In the genomic region with DNA sequence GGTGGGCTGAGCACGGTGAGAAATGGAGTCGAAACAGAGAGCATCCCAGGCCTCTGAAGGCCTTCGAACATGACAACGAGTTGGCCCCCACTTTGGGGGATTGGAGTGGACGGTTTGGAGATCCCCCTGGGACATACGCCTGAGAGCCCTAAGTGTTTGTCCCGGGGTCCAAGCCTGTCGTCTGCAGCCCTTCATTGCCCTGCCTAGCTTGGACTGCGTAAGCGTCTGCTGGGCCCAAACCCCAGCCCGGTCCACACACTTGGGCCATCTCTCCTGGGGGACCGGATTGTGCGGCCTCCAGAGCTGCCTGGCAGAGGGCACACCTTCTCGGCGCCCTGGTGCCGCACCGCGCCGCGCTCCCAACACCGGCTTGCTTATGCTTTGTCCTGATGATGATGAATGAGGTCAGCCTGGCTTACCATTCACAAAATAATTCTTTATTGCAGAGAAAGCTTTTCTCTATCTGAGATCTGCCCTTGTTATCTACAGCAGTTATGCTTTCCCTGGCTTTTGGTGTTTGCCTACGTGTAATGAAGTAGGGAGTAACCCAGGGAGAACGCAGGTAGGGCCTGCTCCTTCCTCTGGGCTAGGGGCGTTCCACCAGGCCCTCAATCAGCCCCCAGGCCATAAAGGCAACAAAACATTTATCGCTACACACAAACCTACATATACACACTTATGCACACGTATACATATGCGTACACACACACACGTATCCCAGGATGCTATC, we compare ENCODE assay signal across 9 cellular contexts.
A peak's percentile ranks its signal among the peaks of the same experiment; 100 is the strongest.
DNase-seq lines count a peak whose midpoint lies in the region; FAIRE-seq and TF ChIP-seq lines count a peak whose summit lies in the region.
"Had no signal": no experiment of that assay in that cellular context is flagged by ENCODE, and none has a peak within 500 bp of the region (broad histone marks: within the 10 kb centered on the region; RNA-seq: fewer than 3 reads in every experiment).

No MANE protein-coding gene starts in this region.

- TF ChIP-seq CTCF in astrocyte of the cerebellum (IDR thresholded peaks at IDR 0.05; ENCODE audit: low read depth, low read length, missing control alignments) (no peak), testis (IDR thresholded peaks at IDR 0.05) (no peak)

- FAIRE-seq in RCC 7860 (lab: Jason Lieb, UNC): no peak
- FAIRE-seq: GM18507 had no signal

- WGBS in testis, 2 donors: 53 to 61% methylated on average over 22 to 28 of the region's 28 CpGs

- no peaks in the 10 kb centered on the region for H3K27me3 ChIP-seq in testis

- in situ Hi-C loops in astrocyte of the cerebellum (cut with HindIII; ENCODE audit: low sequenced_read_pairs): no loop called here

- H3K9me3 ChIP-seq in testis: no peaks in the 10 kb centered on the region

- peaks cover 38% of the 10 kb centered on the region for H3K4me1 ChIP-seq in testis

- no peak for TF ChIP-seq POLR2A in testis (IDR thresholded peaks at IDR 0.05)

- DNase-seq in KG1 (lab: John Stamatoyannopoulos, UW) (peak; percentile 70), astrocyte of the cerebellum (ENCODE audit: low read depth) (no peak), islet precursor cell (peak; percentile 47), testis (peak; percentile 23), RCC 7860 (ENCODE audit: low spot score) (no peak)
- DNase-seq in activated CD4-positive, alpha-beta T cell treated with anti-CD3 and anti-CD28 coated beads for 48 hours: no peak
- DNase-seq in central memory CD4-positive, alpha-beta T cell: no peak
- DNase-seq: NCI-H2171 had no signal

- H3K36me3 ChIP-seq in testis (ENCODE audit: low read depth, missing control alignments): no peaks in the 10 kb centered on the region

- intact Hi-C loops in testis (cut with DNase I; ENCODE audit: low total_unique reads): no loop called here

- peak overlapping the region; percentile 94 to 100 for H3K27ac ChIP-seq in testis

- H3K4me3 ChIP-seq in astrocyte of the cerebellum (ENCODE audit: low read depth, low read length) (peak overlapping the region; percentile 23), testis (no peak overlapping the region)

Comparison
In these comparisons a context has a peak if more than half of its experiments do, and no peak if none do; other contexts are left out.
1. DNase-seq: peak in KG1 (single experiment), islet precursor cell (single experiment) and testis (single experiment); none in astrocyte of the cerebellum (single experiment), activated CD4-positive, alpha-beta T cell treated with anti-CD3 and anti-CD28 coated beads for 48 hours (single experiment), central memory CD4-positive, alpha-beta T cell (single experiment) and RCC 7860 (single experiment).